In the genomic region with DNA sequence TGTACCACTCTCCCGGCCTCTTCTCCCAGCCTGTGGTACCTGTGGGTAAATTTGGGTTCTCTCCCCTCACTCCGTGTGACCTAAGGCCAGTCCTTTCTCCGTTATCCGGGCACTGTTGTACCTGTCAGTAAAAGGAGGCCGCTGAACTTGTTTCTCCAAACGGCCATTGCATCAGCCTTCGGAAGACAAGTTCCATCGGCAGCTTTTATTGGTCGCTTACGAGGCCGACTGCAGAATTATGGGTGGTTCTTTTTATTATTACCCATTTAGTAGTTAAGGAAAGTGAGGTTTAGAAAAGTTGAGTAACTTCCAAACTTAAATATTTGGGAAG, we compare ENCODE assay signal across 8 cellular contexts. TPM values are rescaled to one million over a fixed set of nuclear protein-coding genes. Genes with fewer than 3 reads are reported as not detected.
DNase-seq lines count a peak whose midpoint lies in the region; TF ChIP-seq lines count a peak whose summit lies in the region.

No MANE protein-coding gene starts in this region.

- H3K4me3 ChIP-seq in prostate gland, result peak overlapping the region; percentile 46 to 69

- WGBS in prostate gland, result 1% methylated on average over 11 of the region's 11 CpGs

- peak overlapping the region; percentile 53 to 65 for H3K27ac ChIP-seq in prostate gland

- peak overlapping the region; percentile 94 for H3K27ac Mint-ChIP-seq in activated T-helper 2 cell treated with anti-CD3 and anti-CD28 coated beads, Interferon-gamma antibody, Interleukin-2, Interleukin-4, amounts not matched to agents 10 μg/mL and 5 μg/mL and 100 μg/mL, durations not matched to agents 14 hours and 24 hours and 36 hours

- peaks cover 52% of the 10 kb centered on the region for H3K36me3 Mint-ChIP-seq in activated T-helper 2 cell treated with anti-CD3 and anti-CD28 coated beads, Interferon-gamma antibody, Interleukin-2, Interleukin-4, amounts not matched to agents 10 μg/mL and 5 μg/mL and 100 μg/mL, durations not matched to agents 14 hours and 24 hours and 36 hours (ENCODE audit: low read depth)

- TF ChIP-seq POLR2A in prostate gland (IDR thresholded peaks at IDR 0.05), result no peak

- H3K4me1 Mint-ChIP-seq in activated T-helper 2 cell treated with anti-CD3 and anti-CD28 coated beads, Interferon-gamma antibody, Interleukin-2, Interleukin-4, amounts not matched to agents 10 μg/mL and 5 μg/mL and 100 μg/mL, durations not matched to agents 14 hours and 24 hours and 36 hours (ENCODE audit: low read depth), result peaks cover 47% of the 10 kb centered on the region

- peaks cover 1% of the 10 kb centered on the region for H3K27me3 Mint-ChIP-seq in activated T-helper 2 cell treated with anti-CD3 and anti-CD28 coated beads, Interferon-gamma antibody, Interleukin-2, Interleukin-4, amounts not matched to agents 10 μg/mL and 5 μg/mL and 100 μg/mL, durations not matched to agents 14 hours and 24 hours and 36 hours (ENCODE audit: low read depth)

- no peaks in the 10 kb centered on the region for H3K4me1 ChIP-seq in prostate gland (replicated peaks)

- intact Hi-C loops in activated T-helper 2 cell treated with anti-CD3 and anti-CD28 coated beads, Interferon-gamma antibody, Interleukin-2, Interleukin-4, amounts not matched to agents 10 μg/mL and 5 μg/mL and 100 μg/mL, durations not matched to agents 14 hours and 24 hours and 36 hours (cut with micrococcal nuclease), result loop anchor here (1.0 to 5.0 kb wide), 5 partner anchors 11 to 655 kb away; a partner anchor contains a TSS
- intact Hi-C loops in prostate gland (cut with DNase I), result no loop called here

- peak overlapping the region; percentile 98 for H3K4me3 Mint-ChIP-seq in activated T-helper 2 cell treated with anti-CD3 and anti-CD28 coated beads, Interferon-gamma antibody, Interleukin-2, Interleukin-4, amounts not matched to agents 10 μg/mL and 5 μg/mL and 100 μg/mL, durations not matched to agents 14 hours and 24 hours and 36 hours (ENCODE audit: low read depth)

- no peaks in the 10 kb centered on the region for H3K9me3 ChIP-seq in prostate gland

- H3K36me3 ChIP-seq in prostate gland, result peaks cover under 1 to 18% of the 10 kb centered on the region in 2 donors

- H3K27me3 ChIP-seq in prostate gland (replicated peaks; ENCODE audit: insufficient read depth), result no peaks in the 10 kb centered on the region

- peak; percentile 69 for DNase-seq in activated effector memory CD4-positive, alpha-beta T cell treated with anti-CD3 and anti-CD28 coated beads, Interleukin-2, amount 50 U/mL, for 16 hours
- no peak for DNase-seq in activated effector memory CD4-positive, alpha-beta T cell treated with Interleukin-2 at 50 U/mL for 16 hours
- DNase-seq in HT-29 (ENCODE audit: low spot score) (peak; percentile 35), glomerular visceral epithelial cell (ENCODE audit: extremely low spot score) (peak; percentile 23), prostate gland (ENCODE audit: low spot score) (no peak), NCI-H2171 treated with DMSO at 0.1 percent for 48 hours (lab: John Stamatoyannopoulos, UW) (no peak), NCI-H2107 (lab: John Stamatoyannopoulos, UW) (no peak)
- DNase-seq in activated T-helper 2 cell treated with anti-CD3 and anti-CD28 coated beads, Interferon-gamma antibody, Interleukin-2, Interleukin-4, amounts not matched to agents 10 μg/mL and 5 μg/mL and 100 μg/mL, durations not matched to agents 14 hours and 24 hours and 36 hours (ENCODE audit: low spot score), result no peak

- TF ChIP-seq CTCF in prostate gland (IDR thresholded peaks at IDR 0.05), result no peak

- no peaks in the 10 kb centered on the region for H3K9me3 Mint-ChIP-seq in activated T-helper 2 cell treated with anti-CD3 and anti-CD28 coated beads, Interferon-gamma antibody, Interleukin-2, Interleukin-4, amounts not matched to agents 10 μg/mL and 5 μg/mL and 100 μg/mL, durations not matched to agents 14 hours and 24 hours and 36 hours

RNA-seq across cellular contexts. Expression of a gene that starts 0.6 kb away (rescaled TPM):
- 10.7 and 14.2 TPM in 2 replicates for total RNA-seq in HT-29 (2014; rRNA removed; shearing (Covaris generic))
- 22.5 TPM in 2 replicates for total RNA-seq in activated T-helper 2 cell treated with anti-CD3 and anti-CD28 coated beads, Interferon-gamma antibody, Interleukin-2, Interleukin-4, amounts not matched to agents 10 μg/mL and 5 μg/mL and 100 μg/mL, durations not matched to agents 14 hours and 24 hours and 36 hours
- total RNA-seq in prostate gland, result 10 to 100 TPM; 11.1 to 12.0 TPM

RNA-seq across cellular contexts. Expression of a gene that starts 12.0 kb away (rescaled TPM):
- total RNA-seq in HT-29 (2014; rRNA removed; shearing (Covaris generic)), result 1.2 and 1.7 TPM in 2 replicates
- total RNA-seq in activated T-helper 2 cell treated with anti-CD3 and anti-CD28 coated beads, Interferon-gamma antibody, Interleukin-2, Interleukin-4, amounts not matched to agents 10 μg/mL and 5 μg/mL and 100 μg/mL, durations not matched to agents 14 hours and 24 hours and 36 hours, result 16.6 and 17.8 TPM in 2 replicates
- 10 to 100 TPM in 1 of 2 donors, 1 to 10 TPM in 1; 7.7 to 20.7 TPM for total RNA-seq in prostate gland

RNA-seq across cellular contexts. Expression of a gene that starts 33.2 kb away (rescaled TPM):
- not detected in 2 replicates for total RNA-seq in HT-29 (2014; rRNA removed; shearing (Covaris generic))
- total RNA-seq in activated T-helper 2 cell treated with anti-CD3 and anti-CD28 coated beads, Interferon-gamma antibody, Interleukin-2, Interleukin-4, amounts not matched to agents 10 μg/mL and 5 μg/mL and 100 μg/mL, durations not matched to agents 14 hours and 24 hours and 36 hours, result not detected in 2 replicates
- total RNA-seq in prostate gland, result 1 to 10 TPM in 1 of 2 donors, not detected in 1; 9.3 TPM

Comparison
In these comparisons a context has a peak if more than half of its experiments do, and no peak if none do; other contexts are left out.
1. DNase-seq: peak in activated effector memory CD4-positive, alpha-beta T cell treated with anti-CD3 and anti-CD28 coated beads, Interleukin-2, amount 50 U/mL, for 16 hours (single experiment), HT-29 (single experiment) and glomerular visceral epithelial cell (single experiment); none in activated effector memory CD4-positive, alpha-beta T cell treated with Interleukin-2 at 50 U/mL for 16 hours (single experiment), activated T-helper 2 cell treated with anti-CD3 and anti-CD28 coated beads, Interferon-gamma antibody, Interleukin-2, Interleukin-4, amounts not matched to agents 10 μg/mL and 5 μg/mL and 100 μg/mL, durations not matched to agents 14 hours and 24 hours and 36 hours (single experiment), prostate gland (single experiment), NCI-H2171 treated with DMSO at 0.1 percent for 48 hours (single experiment) and NCI-H2107 (single experiment).